8 cellular contexts compared by ENCODE assay signal in genomic region chr2:190533968-190534309, GRCh38. TPM values are rescaled to one million over a fixed set of nuclear protein-coding genes. Genes with fewer than 3 reads are reported as not detected.
A peak's percentile ranks its signal among the peaks of the same experiment; 100 is the strongest.
DNase-seq lines count a peak whose midpoint lies in the region; ATAC-seq and TF ChIP-seq lines count a peak whose summit lies in the region.

No MANE protein-coding gene starts in this region.

- H3K4me3 Mint-ChIP-seq in effector memory CD8-positive, alpha-beta T cell, result peak overlapping the region; percentile 89 to 95
- H3K4me3 Mint-ChIP-seq in nephron progenitor cell, result peak overlapping the region; percentile 88

- TF ChIP-seq CTCF in nephron progenitor cell (IDR thresholded peaks at IDR 0.05), result no peak

- ATAC-seq in GM19324 (IDR thresholded peaks at IDR 0.05; ENCODE audit: low FRiP score, unreplicated experiment) (peak; percentile 13), HG03159 (IDR thresholded peaks at IDR 0.05; ENCODE audit: unreplicated experiment) (peak; percentile 29)
- ATAC-seq in effector memory CD8-positive, alpha-beta T cell (replicated peaks), result peak; percentile 65

- H3K9me3 Mint-ChIP-seq in effector memory CD8-positive, alpha-beta T cell, result peaks cover 0 to 4% of the 10 kb centered on the region in 2 donors
- H3K9me3 Mint-ChIP-seq in nephron progenitor cell, result peaks cover 26% of the 10 kb centered on the region

- peaks cover 12% of the 10 kb centered on the region for H3K36me3 Mint-ChIP-seq in effector memory CD8-positive, alpha-beta T cell (ENCODE audit: insufficient read depth)
- H3K36me3 Mint-ChIP-seq in nephron progenitor cell (ENCODE audit: low read depth), result peaks cover 29% of the 10 kb centered on the region

- peak; percentile 52 to 57 for DNase-seq in activated CD4-positive, alpha-beta T cell treated with anti-CD3 and anti-CD28 coated beads for 4 hours
- DNase-seq in effector memory CD8-positive, alpha-beta T cell, result peak; percentile 41 to 48 (median 44)
- DNase-seq in nephron progenitor cell (no peak), GDM1 (lab: John Stamatoyannopoulos, UW) (no peak), KBM-7 (no peak)

- peak overlapping the region; percentile 93 for H3K27ac ChIP-seq in urinary bladder (ENCODE audit: low read depth)

- in situ Hi-C loops in KBM-7 (cut with MboI; ENCODE audit: low pct_unique_long_range_greater_than_20kb, low sequenced_read_pairs), result no loop called here

- H3K36me3 ChIP-seq in urinary bladder (ENCODE audit: insufficient read depth), result no peaks in the 10 kb centered on the region

- peak overlapping the region; percentile 99 for H3K27ac Mint-ChIP-seq in effector memory CD8-positive, alpha-beta T cell
- peak overlapping the region; percentile 97 for H3K27ac Mint-ChIP-seq in nephron progenitor cell

- H3K4me3 ChIP-seq in urinary bladder (ENCODE audit: low read depth, low read length), result peak overlapping the region; percentile 69

- H3K4me1 ChIP-seq in urinary bladder (ENCODE audit: insufficient read depth), result no peaks in the 10 kb centered on the region

- WGBS in urinary bladder, result 11% methylated on average over 13 of the region's 13 CpGs

- H3K4me1 Mint-ChIP-seq in effector memory CD8-positive, alpha-beta T cell (ENCODE audit: low read depth in 2 of 2), result peaks cover 28 to 32% of the 10 kb centered on the region in 2 donors
- H3K4me1 Mint-ChIP-seq in nephron progenitor cell, result peaks cover 56% of the 10 kb centered on the region

- no peaks in the 10 kb centered on the region for H3K27me3 Mint-ChIP-seq in effector memory CD8-positive, alpha-beta T cell
- H3K27me3 Mint-ChIP-seq in nephron progenitor cell (ENCODE audit: low read depth, poor library complexity), result no peaks in the 10 kb centered on the region

RNA-seq across cellular contexts. Expression of gene NEMP2, which starts 0.6 kb away (rescaled TPM):
- total RNA-seq in urinary bladder, result 15.0 TPM
- 1.7 TPM for polyA plus RNA-seq in urinary bladder

Comparison
In these comparisons a context has a peak if more than half of its experiments do, and no peak if none do; other contexts are left out.
1. ATAC-seq: peak in every context shown above with its lines; median percentile 65 in effector memory CD8-positive, alpha-beta T cell; 29 in HG03159; 13 in GM19324.
2. DNase-seq: peak in activated CD4-positive, alpha-beta T cell treated with anti-CD3 and anti-CD28 coated beads for 4 hours (2 of 2) and effector memory CD8-positive, alpha-beta T cell (3 of 3); none in nephron progenitor cell (single experiment), GDM1 (single experiment) and KBM-7 (single experiment).